Comparison of ENCODE assay signal across 24 cellular contexts in the genomic region with DNA sequence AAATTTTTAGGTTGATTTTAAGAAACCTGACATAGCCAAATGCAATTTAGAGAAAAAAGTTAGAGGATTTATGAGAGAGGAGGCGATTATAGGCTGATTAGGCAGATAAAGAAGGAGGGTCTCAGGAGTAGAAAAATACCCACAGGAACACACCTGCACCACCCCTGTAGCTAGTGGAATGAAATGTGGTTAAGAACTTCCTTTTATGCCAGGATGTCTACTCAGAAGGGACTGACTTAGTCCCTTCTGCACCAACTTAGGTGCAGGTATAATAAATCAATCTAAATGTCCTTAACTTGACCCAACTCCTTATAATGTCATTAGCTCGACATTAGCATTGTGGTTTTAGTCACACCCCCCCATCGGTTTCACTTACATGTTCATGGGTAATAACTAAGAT.
"Had no signal": no experiment of that assay in that cellular context is flagged by ENCODE, and none has a peak within 500 bp of the region (broad histone marks: within the 10 kb centered on the region; RNA-seq: fewer than 3 reads in every experiment).

No MANE protein-coding gene starts in this region.

- H3K4me3 ChIP-seq: coronary artery, left ventricle myocardium inferior, lower lobe of right lung, psoas muscle, right lobe of liver, spleen, stomach, thoracic aorta, transverse colon had no signal

- H3K36me3 ChIP-seq: left ventricle myocardium inferior, lower lobe of right lung, neutrophil, right lobe of liver, spleen, stomach, thoracic aorta, transverse colon had no signal

- H3K4me1 ChIP-seq: foreskin keratinocyte, left ventricle myocardium inferior, lower lobe of right lung, psoas muscle, stomach, transverse colon had no signal

- H3K9me3 ChIP-seq: lower lobe of right lung, neutrophil, right lobe of liver, thoracic aorta, transverse colon had no signal

- ATAC-seq: foreskin keratinocyte, left cardiac atrium, lower lobe of right lung, psoas muscle, right lobe of liver had no signal

- H3K27ac Mint-ChIP-seq: endodermal cell had no signal

- H3K36me3 Mint-ChIP-seq: immature natural killer cell had no signal

- H3K4me3 Mint-ChIP-seq: endodermal cell had no signal

- H3K4me1 Mint-ChIP-seq: endodermal cell had no signal

- DNase-seq: effector CD4-positive, alpha-beta T cell; endodermal cell; erythroblast; foreskin keratinocyte; immature natural killer cell; left cardiac atrium; left ventricle myocardium inferior; lower lobe of right lung; mesenchymal stem cell; midbrain; psoas muscle; retina; right lobe of liver; spleen; stimulated activated CD4-positive, alpha-beta T cell treated with anti-CD3 and anti-CD28 coated beads, Interleukin-15, amount 100 ng/mL, for 24 hours; stimulated activated CD4-positive, alpha-beta T cell treated with anti-CD3 and anti-CD28 coated beads, Interleukin-1b, Interleukin-23, amount 100 ng/mL, for 48 hours; stimulated activated CD4-positive, alpha-beta T cell treated with anti-CD3 and anti-CD28 coated beads, Interleukin-4, amount 100 ng/mL, for 24 hours; stimulated activated naive CD4-positive, alpha-beta T cell; stomach; substantia nigra; transverse colon had no signal

- H3K27me3 ChIP-seq: foreskin keratinocyte, neutrophil, right lobe of liver, spleen, stomach, transverse colon had no signal
